Comparison of ENCODE assay signal across 8 cellular contexts in the genomic region with DNA sequence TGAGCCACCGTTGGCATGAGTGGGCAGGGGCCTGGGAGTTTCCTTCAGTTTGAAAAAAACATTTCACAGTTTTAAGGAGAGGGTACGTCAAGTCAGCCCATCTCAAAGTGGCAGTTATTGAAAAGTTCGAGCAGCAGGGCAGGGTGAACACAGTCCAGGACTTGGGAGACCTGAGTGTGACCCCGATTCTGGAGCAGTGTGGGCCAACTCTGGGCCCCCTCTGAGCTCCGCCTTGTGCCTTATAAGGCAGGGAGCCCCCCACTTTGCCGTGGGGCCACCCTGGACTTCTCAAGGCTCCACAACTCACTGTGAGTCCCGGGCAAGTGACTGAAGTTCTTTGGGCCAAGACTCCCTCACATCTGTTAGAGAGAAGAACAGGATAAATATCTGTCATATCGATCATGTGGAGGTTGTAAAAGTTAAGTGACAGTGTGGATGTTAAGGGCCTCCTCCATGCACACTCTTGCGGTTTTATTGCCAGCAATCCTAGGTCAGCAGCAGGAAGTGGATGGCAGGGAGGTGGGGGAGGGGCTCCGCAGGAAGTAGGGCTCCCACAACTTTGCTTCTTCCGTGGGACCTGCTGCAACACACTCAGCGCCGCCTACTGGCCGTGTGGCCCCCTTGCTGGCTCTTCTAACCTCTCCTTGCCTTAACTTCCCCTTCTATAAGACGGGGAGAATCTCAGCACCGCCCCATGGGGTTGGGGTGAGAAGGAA. TPM values are rescaled to one million over a fixed set of nuclear protein-coding genes. Genes with fewer than 3 reads are reported as not detected.
A peak's percentile ranks its signal among the peaks of the same experiment; 100 is the strongest.
DNase-seq lines count a peak whose midpoint lies in the region; ATAC-seq and TF ChIP-seq lines count a peak whose summit lies in the region.

No MANE protein-coding gene starts in this region.

- intact Hi-C loops in naive thymus-derived CD4-positive, alpha-beta T cell (cut with micrococcal nuclease) = loop anchor here (1.0 to 2.0 kb wide), 6 partner anchors 23 to 745 kb away; a partner anchor contains a TSS

- H3K4me1 Mint-ChIP-seq in chondrocyte (ENCODE audit: low read depth) = no peaks in the 10 kb centered on the region
- H3K4me1 Mint-ChIP-seq in naive thymus-derived CD4-positive, alpha-beta T cell = peaks cover 31 to 56% (median 53%) of the 10 kb centered on the region in 7 donors
- peaks cover 0 to 5% of the 10 kb centered on the region in 2 donors for H3K4me1 Mint-ChIP-seq in stimulated activated naive B cell treated with anti-CD40 and anti-IgM and Interleukin-4, amounts not matched to agents 10 μg/mL and 1 μg/mL and 100 μg/mL, for 72 hours

- no peak overlapping the region for H3K27ac Mint-ChIP-seq in chondrocyte (ENCODE audit: unreplicated experiment)
- H3K27ac Mint-ChIP-seq in naive thymus-derived CD4-positive, alpha-beta T cell = peak overlapping the region; percentile 72 to 92 (median 87)
- H3K27ac Mint-ChIP-seq in stimulated activated naive B cell treated with anti-CD40 and anti-IgM and Interleukin-4, amounts not matched to agents 10 μg/mL and 1 μg/mL and 100 μg/mL, for 72 hours = no peak overlapping the region

- no peaks in the 10 kb centered on the region for H3K36me3 Mint-ChIP-seq in chondrocyte (ENCODE audit: low read depth)
- H3K36me3 Mint-ChIP-seq in naive thymus-derived CD4-positive, alpha-beta T cell = peaks cover under 1 to 26% (median 8%) of the 10 kb centered on the region in 5 donors
- H3K36me3 Mint-ChIP-seq in stimulated activated naive B cell treated with anti-CD40 and anti-IgM and Interleukin-4, amounts not matched to agents 10 μg/mL and 1 μg/mL and 100 μg/mL, for 72 hours = no peaks in the 10 kb centered on the region

- H3K9ac ChIP-seq in DND-41 (ENCODE audit: low read depth, low read length) = peak overlapping the region; percentile 10; the same call in 1 of the 2 replicates

- ATAC-seq in DND-41 (ENCODE audit: insufficient read depth, low read depth) (peak; percentile 89), GM18873 (IDR thresholded peaks at IDR 0.05; ENCODE audit: low FRiP score, unreplicated experiment) (no peak)
- ATAC-seq in naive thymus-derived CD4-positive, alpha-beta T cell = peak; percentile 86
- ATAC-seq in stimulated activated naive B cell treated with anti-CD40 and anti-IgM and Interleukin-4, amounts not matched to agents 10 μg/mL and 1 μg/mL and 100 μg/mL, for 72 hours (replicated peaks) = peak; percentile 70 to 76

- POLR2A ChIA-PET in naive thymus-derived CD4-positive, alpha-beta T cell (lab: Charles Lee) = interaction anchor here (0.7 to 1.4 kb wide), 5 partner anchors 40 to 363 kb away, joined by 3 to 6 read pairs (median 4); no protein-coding TSS in a partner anchor

- peak overlapping the region; percentile 28 for H2AFZ ChIP-seq in DND-41 (ENCODE audit: low read depth, low read length)

- no peaks in the 10 kb centered on the region; the same call in 1 of the 2 replicates for H4K20me1 ChIP-seq in DND-41 (ENCODE audit: insufficient read depth, low read length)

- no peaks in the 10 kb centered on the region for H3K36me3 ChIP-seq in DND-41 (ENCODE audit: insufficient read depth, low read length)
- no peaks in the 10 kb centered on the region for H3K36me3 ChIP-seq in MG63
- H3K36me3 ChIP-seq in naive thymus-derived CD4-positive, alpha-beta T cell (ENCODE audit: control insufficient read depth in 2 of 3, insufficient read depth in 3 of 3, low read length in 3 of 3) = peaks cover 0 to 33% (median 6%) of the 10 kb centered on the region in 3 experiments

- peaks cover 13% of the 10 kb centered on the region for H3K4me1 ChIP-seq in DND-41 (ENCODE audit: insufficient read depth, low read length)
- peaks cover 8 to 11% of the 10 kb centered on the region in 2 donors for H3K4me1 ChIP-seq in naive thymus-derived CD4-positive, alpha-beta T cell (ENCODE audit: control insufficient read depth in 2 of 2, insufficient read depth in 2 of 2, low read length in 2 of 2)

- peaks cover 2% of the 10 kb centered on the region for H3K27me3 Mint-ChIP-seq in chondrocyte (ENCODE audit: low read depth)
- no peaks in the 10 kb centered on the region for H3K27me3 Mint-ChIP-seq in naive thymus-derived CD4-positive, alpha-beta T cell
- peaks cover 0 to 11% of the 10 kb centered on the region in 2 donors for H3K27me3 Mint-ChIP-seq in stimulated activated naive B cell treated with anti-CD40 and anti-IgM and Interleukin-4, amounts not matched to agents 10 μg/mL and 1 μg/mL and 100 μg/mL, for 72 hours

- H3K79me2 ChIP-seq in DND-41 (ENCODE audit: insufficient read depth, low read length) = no peaks in the 10 kb centered on the region

- H3K9me3 ChIP-seq in DND-41 (ENCODE audit: insufficient read depth, low read length, severe bottlenecking) = no peaks in the 10 kb centered on the region
- H3K9me3 ChIP-seq in MG63 = no peaks in the 10 kb centered on the region
- H3K9me3 ChIP-seq in naive thymus-derived CD4-positive, alpha-beta T cell (ENCODE audit: control insufficient read depth in 2 of 3, low read length in 3 of 3) = no peaks in the 10 kb centered on the region

- no peaks in the 10 kb centered on the region for H3K9me3 Mint-ChIP-seq in chondrocyte (ENCODE audit: low read depth)
- no peaks in the 10 kb centered on the region for H3K9me3 Mint-ChIP-seq in naive thymus-derived CD4-positive, alpha-beta T cell
- H3K9me3 Mint-ChIP-seq in stimulated activated naive B cell treated with anti-CD40 and anti-IgM and Interleukin-4, amounts not matched to agents 10 μg/mL and 1 μg/mL and 100 μg/mL, for 72 hours = no peaks in the 10 kb centered on the region

- CTCF ChIA-PET in naive thymus-derived CD4-positive, alpha-beta T cell (lab: Charles Lee) = interaction anchor here (0.8 to 10.9 kb wide), 9 partner anchors 9 to 171 kb away, joined by 3 to 153 read pairs (median 4); no protein-coding TSS in a partner anchor

- peak overlapping the region; percentile 52 for H3K27ac ChIP-seq in DND-41 (ENCODE audit: low read length)
- peak overlapping the region; percentile 38 for H3K27ac ChIP-seq in naive thymus-derived CD4-positive, alpha-beta T cell (ENCODE audit: low read depth, low read length)

- H3K27me3 ChIP-seq in DND-41 (ENCODE audit: insufficient read depth, low read length, poor library complexity) = no peaks in the 10 kb centered on the region
- H3K27me3 ChIP-seq in MG63 = 0 out of 2 replicates have a peak, but pooled peaks cover 2% of the 10 kb centered on the region
- no peaks in the 10 kb centered on the region for H3K27me3 ChIP-seq in naive thymus-derived CD4-positive, alpha-beta T cell (ENCODE audit: control insufficient read depth in 2 of 2, insufficient read depth in 2 of 2, low read length in 2 of 2)

- H3K4me3 Mint-ChIP-seq in chondrocyte (ENCODE audit: unreplicated experiment) = no peak overlapping the region
- peak overlapping the region; percentile 25 to 81 (median 67) for H3K4me3 Mint-ChIP-seq in naive thymus-derived CD4-positive, alpha-beta T cell
- no peak overlapping the region for H3K4me3 Mint-ChIP-seq in stimulated activated naive B cell treated with anti-CD40 and anti-IgM and Interleukin-4, amounts not matched to agents 10 μg/mL and 1 μg/mL and 100 μg/mL, for 72 hours

- peak overlapping the region; percentile 54 for H3K4me2 ChIP-seq in DND-41 (ENCODE audit: insufficient read depth, low read length)

- TF ChIP-seq CTCF in DND-41 (IDR thresholded peaks at IDR 0.05; ENCODE audit: borderline replicate concordance, extremely low read depth, low read length, poor library complexity, severe bottlenecking) = peak; percentile 93
- peak; percentile 63 for TF ChIP-seq CTCF in chondrocyte (IDR thresholded peaks at IDR 0.05)

- DNase-seq in DND-41 (peak; percentile 90), MG63 (peak; percentile 76), chondrocyte (ENCODE audit: low spot score) (peak; percentile 75), NCI-H1436 treated with DMSO at 0.1 percent for 48 hours (lab: John Stamatoyannopoulos, UW) (no peak)
- peak; percentile 44 to 69 (median 53) for DNase-seq in activated CD4-positive, CD25-positive, alpha-beta regulatory T cell (lab: John Stamatoyannopoulos, UW)
- DNase-seq in naive thymus-derived CD4-positive, alpha-beta T cell = peak; percentile 50 to 77 (median 73)
- DNase-seq in stimulated activated naive B cell treated with anti-CD40 and anti-IgM and Interleukin-4, amounts not matched to agents 10 μg/mL and 1 μg/mL and 100 μg/mL, for 72 hours = peak; percentile 8

- 0 out of 4 replicates have a peak overlapping the region, but pooled peaks of 1 of the 2 experiments have one; percentile 18 for H3K4me3 ChIP-seq in DND-41 (ENCODE audit: low read depth in 1 of 2, low read length in 2 of 2)
- no peak overlapping the region for H3K4me3 ChIP-seq in MG63
- H3K4me3 ChIP-seq in naive thymus-derived CD4-positive, alpha-beta T cell (ENCODE audit: low read length) = peak overlapping the region; percentile 10

RNA-seq across cellular contexts. Expression of a gene that starts 38.4 kb away (rescaled TPM):
- total RNA-seq in MG63 (2014; rRNA removed; shearing (Covaris generic); ENCODE audit: low replicate concordance) = not detected in 2 replicates
- total RNA-seq in chondrocyte = 0.27 to 0.38 TPM (median 0.30 TPM) in 3 replicates
- total RNA-seq in naive thymus-derived CD4-positive, alpha-beta T cell = 10 to 100 TPM in 3 of 5 experiments, 1 to 10 TPM in 2; 5.6 to 26.3 (median 12.9) TPM
- polyA plus RNA-seq in naive thymus-derived CD4-positive, alpha-beta T cell = 1 to 10 TPM; 5.0 to 8.0 TPM

Comparison
In these comparisons a context has a peak if more than half of its experiments do, and no peak if none do; other contexts are left out.
1. H3K27ac Mint-ChIP-seq: peak in naive thymus-derived CD4-positive, alpha-beta T cell (9 of 9); none in chondrocyte (single experiment) and stimulated activated naive B cell treated with anti-CD40 and anti-IgM and Interleukin-4, amounts not matched to agents 10 μg/mL and 1 μg/mL and 100 μg/mL, for 72 hours (single experiment).
2. H3K4me3 Mint-ChIP-seq: peak in naive thymus-derived CD4-positive, alpha-beta T cell (10 of 10); none in chondrocyte (single experiment) and stimulated activated naive B cell treated with anti-CD40 and anti-IgM and Interleukin-4, amounts not matched to agents 10 μg/mL and 1 μg/mL and 100 μg/mL, for 72 hours (0 of 2).